Comparison of ENCODE assay signal across 2 cellular contexts in genomic region chr18:75283758-75284157, GRCh38.
TF ChIP-seq lines count a peak whose summit lies in the region.

No MANE protein-coding gene starts in this region.

TF ChIP-seq in HepG2, 621 proteins besides CTCF, POLR2A, EP300 and RAD21:
- no peak for TF ChIP-seq SMC3 (IDR thresholded peaks at IDR 0.05; ENCODE audit: low read length)
- TF ChIP-seq ATF7 (IDR thresholded peaks at IDR 0.05) = peak; percentile 92
- TF ChIP-seq ATF7 (CRISPR knock-in tag; IDR thresholded peaks at IDR 0.05) = no peak
- peak; percentile 66 for TF ChIP-seq CREB1 (IDR thresholded peaks at IDR 0.05)
- TF ChIP-seq CREB1 (CRISPR knock-in tag; IDR thresholded peaks at IDR 0.05) = no peak
TF ChIP-seq in HepG2: peak in this region for 2.

TF ChIP-seq in H1, 55 proteins besides CTCF, POLR2A, EP300 and RAD21:
- TF ChIP-seq HDAC2 (IDR thresholded peaks at IDR 0.05; ENCODE audit: borderline replicate concordance in 1 of 2, low read depth in 2 of 2, low read length in 2 of 2) (no peak), SP1 (IDR thresholded peaks at IDR 0.05; ENCODE audit: low read depth, low read length) (no peak), GABPA (IDR thresholded peaks at IDR 0.05; ENCODE audit: borderline replicate concordance, insufficient read depth, low read length) (no peak), KDM1A (IDR thresholded peaks at IDR 0.05; ENCODE audit: borderline replicate concordance, low read length) (no peak), JUND (IDR thresholded peaks at IDR 0.05; ENCODE audit: low read length) (no peak)
